In the genomic region with DNA sequence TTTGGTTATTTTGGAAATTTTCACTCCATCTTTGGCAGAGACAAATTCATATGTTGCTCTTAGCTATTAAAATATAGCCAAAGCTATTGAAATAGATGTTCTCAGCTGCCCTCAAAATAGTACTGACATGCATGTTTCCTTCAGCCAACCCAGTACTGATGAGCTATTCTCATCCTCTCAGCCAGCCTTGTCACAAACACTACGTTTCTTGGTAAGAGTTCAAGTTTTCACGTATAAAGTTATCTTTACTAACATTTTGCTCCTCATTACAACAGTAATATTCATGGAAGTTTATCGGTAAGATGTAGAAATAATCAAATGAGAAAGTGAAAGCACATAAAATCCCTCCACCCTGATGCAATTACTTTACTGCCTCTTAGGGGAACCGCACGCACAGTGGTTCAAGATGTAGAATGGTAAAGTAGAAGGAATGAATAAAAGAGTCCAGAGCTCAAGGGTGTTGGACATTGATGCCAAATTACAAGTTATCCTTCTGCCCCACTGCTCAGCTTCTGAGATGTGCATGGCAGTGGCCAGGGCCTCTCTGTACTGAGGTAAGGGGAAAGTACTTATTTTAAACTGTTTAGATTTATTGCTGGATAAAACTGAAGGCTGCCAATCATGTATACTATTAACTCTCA, we compare ENCODE assay signal across 8 cellular contexts. TPM values are rescaled to one million over a fixed set of nuclear protein-coding genes. Genes with fewer than 3 reads are reported as not detected.
DNase-seq lines count a peak whose midpoint lies in the region; ATAC-seq and TF ChIP-seq lines count a peak whose summit lies in the region.

No MANE protein-coding gene starts in this region.

- H3K9ac ChIP-seq in skeletal muscle tissue (ENCODE audit: low read depth in 1 of 3, low read length in 3 of 3), result peak overlapping the region; percentile 59 to 74 (median 70)

- H3K27me3 ChIP-seq in skeletal muscle tissue (ENCODE audit: control insufficient read depth in 3 of 3, insufficient read depth in 3 of 3, low read length in 3 of 3), result no peaks in the 10 kb centered on the region

- no peaks in the 10 kb centered on the region for H3K36me3 ChIP-seq in skeletal muscle tissue (ENCODE audit: control insufficient read depth in 3 of 3, insufficient read depth in 3 of 3, low read length in 3 of 3)

- H3K4me1 ChIP-seq in skeletal muscle tissue (ENCODE audit: control insufficient read depth in 3 of 3, insufficient read depth in 3 of 3, low read length in 3 of 3), result peaks cover 0 to 8% (median 0%) of the 10 kb centered on the region in 3 donors

- ATAC-seq in HG02798 (IDR thresholded peaks at IDR 0.05; ENCODE audit: poor library complexity, unreplicated experiment) (peak; percentile 59), SK-N-SH treated with all-trans-retinoic acid at 6 μM for 48 hours (peak; percentile 63)

- peak; percentile 43 for DNase-seq in SIG-M5 treated with dmso at 0.1 percent for 504 hours (lab: John Stamatoyannopoulos, UW; ENCODE audit: unreplicated experiment)
- no peak for DNase-seq in SIG-M5 (lab: John Stamatoyannopoulos, UW)
- DNase-seq in fibroblast of peridontal ligament (ENCODE audit: extremely low read depth), result peak; percentile 72
- DNase-seq in epidermal melanocyte (ENCODE audit: insufficient read length, low spot score), result no peak
- no peak for DNase-seq in GOT3 (lab: John Stamatoyannopoulos, UW)

- H3K4me3 ChIP-seq in skeletal muscle tissue (ENCODE audit: low read length in 3 of 3), result peak overlapping the region; percentile 68 to 73 (median 68)

- peak overlapping the region; percentile 70 for H3K27ac ChIP-seq in skeletal muscle tissue (ENCODE audit: low read depth, low read length)

- no peaks in the 10 kb centered on the region for H3K9me3 ChIP-seq in skeletal muscle tissue (ENCODE audit: control insufficient read depth in 3 of 3, low read length in 3 of 3)

TF ChIP-seq in SK-N-SH treated with all-trans-retinoic acid at 6 μM for 48 hours, 23 proteins besides CTCF, POLR2A, EP300 and RAD21:
- TF ChIP-seq ZFP3 (CRISPR knock-in tag; IDR thresholded peaks at IDR 0.05), result no peak
- TF ChIP-seq, protein P1, sequence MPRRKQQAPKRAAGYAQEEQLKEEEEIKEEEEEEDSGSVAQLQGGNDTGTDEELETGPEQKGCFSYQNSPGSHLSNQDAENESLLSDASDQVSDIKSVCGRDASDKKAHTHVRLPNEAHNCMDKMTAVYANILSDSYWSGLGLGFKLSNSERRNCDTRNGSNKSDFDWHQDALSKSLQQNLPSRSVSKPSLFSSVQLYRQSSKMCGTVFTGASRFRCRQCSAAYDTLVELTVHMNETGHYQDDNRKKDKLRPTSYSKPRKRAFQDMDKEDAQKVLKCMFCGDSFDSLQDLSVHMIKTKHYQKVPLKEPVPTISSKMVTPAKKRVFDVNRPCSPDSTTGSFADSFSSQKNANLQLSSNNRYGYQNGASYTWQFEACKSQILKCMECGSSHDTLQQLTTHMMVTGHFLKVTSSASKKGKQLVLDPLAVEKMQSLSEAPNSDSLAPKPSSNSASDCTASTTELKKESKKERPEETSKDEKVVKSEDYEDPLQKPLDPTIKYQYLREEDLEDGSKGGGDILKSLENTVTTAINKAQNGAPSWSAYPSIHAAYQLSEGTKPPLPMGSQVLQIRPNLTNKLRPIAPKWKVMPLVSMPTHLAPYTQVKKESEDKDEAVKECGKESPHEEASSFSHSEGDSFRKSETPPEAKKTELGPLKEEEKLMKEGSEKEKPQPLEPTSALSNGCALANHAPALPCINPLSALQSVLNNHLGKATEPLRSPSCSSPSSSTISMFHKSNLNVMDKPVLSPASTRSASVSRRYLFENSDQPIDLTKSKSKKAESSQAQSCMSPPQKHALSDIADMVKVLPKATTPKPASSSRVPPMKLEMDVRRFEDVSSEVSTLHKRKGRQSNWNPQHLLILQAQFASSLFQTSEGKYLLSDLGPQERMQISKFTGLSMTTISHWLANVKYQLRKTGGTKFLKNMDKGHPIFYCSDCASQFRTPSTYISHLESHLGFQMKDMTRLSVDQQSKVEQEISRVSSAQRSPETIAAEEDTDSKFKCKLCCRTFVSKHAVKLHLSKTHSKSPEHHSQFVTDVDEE (CRISPR knock-in tag; IDR thresholded peaks at IDR 0.05), result 0 out of 2 replicates have a peak, but pooled peaks have one; percentile 37
- TF ChIP-seq, protein P2, sequence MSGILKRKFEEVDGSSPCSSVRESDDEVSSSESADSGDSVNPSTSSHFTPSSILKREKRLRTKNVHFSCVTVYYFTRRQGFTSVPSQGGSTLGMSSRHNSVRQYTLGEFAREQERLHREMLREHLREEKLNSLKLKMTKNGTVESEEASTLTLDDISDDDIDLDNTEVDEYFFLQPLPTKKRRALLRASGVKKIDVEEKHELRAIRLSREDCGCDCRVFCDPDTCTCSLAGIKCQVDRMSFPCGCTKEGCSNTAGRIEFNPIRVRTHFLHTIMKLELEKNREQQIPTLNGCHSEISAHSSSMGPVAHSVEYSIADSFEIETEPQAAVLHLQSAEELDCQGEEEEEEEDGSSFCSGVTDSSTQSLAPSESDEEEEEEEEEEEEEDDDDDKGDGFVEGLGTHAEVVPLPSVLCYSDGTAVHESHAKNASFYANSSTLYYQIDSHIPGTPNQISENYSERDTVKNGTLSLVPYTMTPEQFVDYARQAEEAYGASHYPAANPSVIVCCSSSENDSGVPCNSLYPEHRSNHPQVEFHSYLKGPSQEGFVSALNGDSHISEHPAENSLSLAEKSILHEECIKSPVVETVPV (CRISPR knock-in tag; IDR thresholded peaks at IDR 0.05), result no peak

RNA-seq across cellular contexts. Expression of a gene that starts 20.7 kb away (rescaled TPM):
- 9.9 TPM for total RNA-seq in skeletal muscle tissue

Comparison
In these comparisons a context has a peak if more than half of its experiments do, and no peak if none do; other contexts are left out.
1. DNase-seq: peak in SIG-M5 treated with dmso at 0.1 percent for 504 hours (single experiment) and fibroblast of peridontal ligament (single experiment); none in SIG-M5 (single experiment), epidermal melanocyte (single experiment) and GOT3 (single experiment).